8 cellular contexts compared by ENCODE assay signal in the genomic region with DNA sequence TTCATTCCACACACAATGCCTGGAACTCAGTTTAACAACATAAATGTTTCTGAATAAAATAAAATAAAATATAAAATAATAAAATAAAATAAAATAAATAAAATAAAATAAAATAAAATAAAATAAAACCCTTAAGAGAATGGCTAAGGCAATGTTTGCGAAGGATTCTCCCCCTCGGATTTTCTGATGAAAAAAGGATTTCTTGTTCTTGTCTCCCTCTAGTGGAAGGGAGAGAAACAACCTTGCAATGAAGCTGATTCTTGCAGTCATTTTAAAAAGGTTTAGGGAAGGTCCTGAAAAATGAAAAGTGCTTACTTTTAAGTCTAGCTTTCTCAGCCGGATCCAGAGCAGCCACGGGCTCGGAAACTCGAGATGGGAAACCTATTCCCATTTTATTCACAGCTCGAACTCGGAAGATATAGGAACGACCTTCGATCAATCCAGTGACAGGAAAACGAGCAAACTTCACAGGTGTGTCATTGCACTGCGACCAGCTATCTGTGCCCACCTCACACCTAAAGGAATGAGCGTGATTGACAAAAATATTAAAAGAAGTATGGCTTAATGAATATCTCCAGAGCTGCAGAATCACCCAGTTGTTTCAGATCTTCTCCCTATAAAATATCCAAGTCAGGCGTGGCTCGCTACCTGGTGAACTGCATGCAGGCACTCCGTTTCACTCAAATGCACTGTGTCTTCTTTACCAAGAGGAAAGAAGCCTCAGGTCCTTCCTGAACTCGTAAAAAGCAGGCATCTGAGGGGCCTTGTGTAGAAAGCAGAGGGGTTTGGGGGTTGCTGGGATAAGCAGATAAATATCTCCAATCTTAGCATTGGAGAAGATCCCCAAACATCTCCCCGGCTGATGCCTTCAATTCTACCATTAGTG.
DNase-seq lines count a peak whose midpoint lies in the region; ATAC-seq and TF ChIP-seq lines count a peak whose summit lies in the region.

No MANE protein-coding gene starts in this region.

- no peaks in the 10 kb centered on the region for H3K9me3 Mint-ChIP-seq in stimulated activated effector memory CD8-positive, alpha-beta T cell treated with anti-CD3 and anti-CD28 coated beads, Interleukin-12 subunit alpha, Interleukin-12 subunit beta, amount 100 ng/mL, for 72 hours

- TF ChIP-seq CTCF in foreskin fibroblast (IDR thresholded peaks at IDR 0.05; ENCODE audit: low read depth, low read length), result peak; percentile 68

- H3K4me3 Mint-ChIP-seq in stimulated activated effector memory CD8-positive, alpha-beta T cell treated with anti-CD3 and anti-CD28 coated beads, Interleukin-12 subunit alpha, Interleukin-12 subunit beta, amount 100 ng/mL, for 72 hours, result no peak overlapping the region

- no peak overlapping the region for H3K4me3 ChIP-seq in foreskin fibroblast (ENCODE audit: low read depth in 1 of 2, low read length in 2 of 2)

- no peaks in the 10 kb centered on the region for H3K4me1 Mint-ChIP-seq in stimulated activated effector memory CD8-positive, alpha-beta T cell treated with anti-CD3 and anti-CD28 coated beads, Interleukin-12 subunit alpha, Interleukin-12 subunit beta, amount 100 ng/mL, for 72 hours

- DNase-seq in EH (ENCODE audit: low read depth) (peak; percentile 38), KG1 (lab: John Stamatoyannopoulos, UW) (peak; percentile 22), SKM-1 (lab: John Stamatoyannopoulos, UW; ENCODE audit: unreplicated experiment) (peak; percentile 45), foreskin fibroblast (peak; percentile 18 to 65), retina (peak; percentile 22)
- DNase-seq in stimulated activated effector memory CD8-positive, alpha-beta T cell treated with anti-CD3 and anti-CD28 coated beads, Interleukin-12 subunit alpha, Interleukin-12 subunit beta, amount 100 ng/mL, for 72 hours (ENCODE audit: low spot score in 2 of 2), result no peak

- H3K27ac Mint-ChIP-seq in stimulated activated effector memory CD8-positive, alpha-beta T cell treated with anti-CD3 and anti-CD28 coated beads, Interleukin-12 subunit alpha, Interleukin-12 subunit beta, amount 100 ng/mL, for 72 hours, result no peak overlapping the region

- H3K36me3 Mint-ChIP-seq in stimulated activated effector memory CD8-positive, alpha-beta T cell treated with anti-CD3 and anti-CD28 coated beads, Interleukin-12 subunit alpha, Interleukin-12 subunit beta, amount 100 ng/mL, for 72 hours, result no peaks in the 10 kb centered on the region

- ATAC-seq in stimulated activated effector memory CD8-positive, alpha-beta T cell treated with anti-CD3 and anti-CD28 coated beads, Interleukin-12 subunit alpha, Interleukin-12 subunit beta, amount 100 ng/mL, for 72 hours, result no peak
- ATAC-seq in HG02610 (IDR thresholded peaks at IDR 0.05; ENCODE audit: unreplicated experiment) (no peak), HG02678 (IDR thresholded peaks at IDR 0.05; ENCODE audit: unreplicated experiment) (no peak)

Comparison
In these comparisons a context has a peak if more than half of its experiments do, and no peak if none do; other contexts are left out.
1. DNase-seq: peak in EH (single experiment), KG1 (single experiment), SKM-1 (single experiment), foreskin fibroblast (2 of 2) and retina (single experiment); none in stimulated activated effector memory CD8-positive, alpha-beta T cell treated with anti-CD3 and anti-CD28 coated beads, Interleukin-12 subunit alpha, Interleukin-12 subunit beta, amount 100 ng/mL, for 72 hours (0 of 2).